ENCODE assay signal across 8 cellular contexts in the genomic region with DNA sequence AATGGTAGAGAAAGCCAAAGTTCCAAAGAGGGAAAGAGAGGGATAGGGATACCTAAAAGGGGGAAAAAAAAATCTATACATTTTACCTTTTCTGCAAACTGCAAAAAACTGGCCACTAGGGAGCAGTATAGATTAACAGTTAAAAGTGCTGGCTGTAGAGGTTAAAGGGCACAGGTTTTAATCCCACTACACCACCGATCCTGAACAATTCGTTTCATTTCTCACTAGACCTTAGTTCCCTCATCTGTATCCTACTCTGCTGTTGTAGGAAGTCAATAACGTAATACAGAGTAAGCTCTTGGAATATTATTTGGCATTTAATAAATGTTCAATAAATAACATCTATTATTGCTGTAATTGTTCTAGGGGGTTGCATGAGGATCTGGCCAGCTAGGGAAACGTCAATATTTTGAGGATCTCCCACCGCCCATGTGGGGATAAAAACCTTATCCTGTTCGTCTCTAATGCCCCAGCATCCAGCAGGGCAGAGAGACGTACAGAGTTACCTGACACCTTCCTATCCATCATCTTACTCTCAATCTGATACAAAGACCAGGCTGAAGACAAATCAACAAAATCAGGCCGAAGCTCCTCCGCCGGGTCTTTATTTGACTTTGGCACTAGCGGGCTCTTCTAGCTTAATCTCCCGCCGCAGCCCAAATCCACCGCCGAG. TPM values are rescaled to one million over a fixed set of nuclear protein-coding genes. Genes with fewer than 3 reads are reported as not detected.
DNase-seq lines count a peak whose midpoint lies in the region; ATAC-seq, FAIRE-seq and TF ChIP-seq lines count a peak whose summit lies in the region.

No MANE protein-coding gene starts in this region.

- ATAC-seq in T-cell (replicated peaks in 1 of 4) (peak; percentile 5 to 28 (median 22)), mucosa of descending colon (peak; percentile 59)

- FAIRE-seq in urothelium cell line (lab: Jason Lieb, UNC) = no peak

- POLR2A ChIA-PET in T-cell (lab: Charles Lee) = interaction anchor here in 1 of 2 donors (0.5 to 0.9 kb wide), 4 partner anchors 18 to 349 kb away, joined by 3 to 4 read pairs (median 4); partner anchors contain the start of genes FKBP15 and SLC31A1

- TF ChIP-seq CTCF in HFF-Myc (IDR thresholded peaks at IDR 0.05; ENCODE audit: low read depth, low read length, missing control alignments) = peak; percentile 50
- peak; percentile 37 for TF ChIP-seq CTCF in mucosa of descending colon (IDR thresholded peaks at IDR 0.05)

- H3K27ac ChIP-seq in esophagus (ENCODE audit: low read depth in 2 of 2, low read length in 1 of 2) = peak overlapping the region; percentile 96 to 99

- intact Hi-C loops in mucosa of descending colon (cut with DNase I, micrococcal nuclease) = loop anchor here in 1 of 2 donors (5.0 to 10.0 kb wide), 2 partner anchors 52 to 140 kb away; partner anchors contain the start of genes C9orf43, FKBP15, POLE3 and SLC31A1

- DNase-seq in stimulated activated CD4-positive, alpha-beta T cell treated with anti-CD3 and anti-CD28 coated beads, Interleukin-4, amount 100 ng/mL, for 24 hours = peak; percentile 54
- DNase-seq in stimulated activated CD4-positive, alpha-beta T cell treated with anti-CD3 and anti-CD28 coated beads, Interleukin-1b, Interleukin-23, amount 100 ng/mL, for 48 hours = no peak
- peak; percentile 44 for DNase-seq in HFF-Myc (ENCODE audit: extremely low read depth, low read depth)
- DNase-seq in NCI-H128 (lab: John Stamatoyannopoulos, UW; ENCODE audit: unreplicated experiment) = peak; percentile 62
- DNase-seq in T-cell = peak in 10 of 34 experiments; percentile 4 to 44 (median 16)
- peak in 1 of 3 donors; percentile 77 for DNase-seq in mucosa of descending colon
- peak; percentile 50 for DNase-seq in urothelium cell line (ENCODE audit: low spot score)

- CTCF ChIA-PET in T-cell (lab: Charles Lee) = interaction anchor here (0.7 to 3.1 kb wide), 28 partner anchors 16 to 1614 kb away, joined by 3 to 31 read pairs (median 4); partner anchors contain the start of genes FKBP15 (in 2 of the 2), SLC31A1 (in 2 of the 2), ALAD (in 1 of the 2) and C9orf43 (in 1 of the 2)

- H3K36me3 ChIP-seq in esophagus (ENCODE audit: control insufficient read depth in 2 of 2, insufficient read depth in 2 of 2, low read length in 1 of 2) = peaks cover 4 to 21% of the 10 kb centered on the region in 2 donors
- H3K36me3 ChIP-seq in mucosa of descending colon (ENCODE audit: low read depth) = peaks cover 6% of the 10 kb centered on the region

- H3K4me3 ChIP-seq in HFF-Myc (replicated peaks; ENCODE audit: low read depth, low read length) (peak overlapping the region; percentile 63), esophagus (ENCODE audit: low read depth in 1 of 2, low read length in 2 of 2) (peak overlapping the region; percentile 96 to 99), mucosa of descending colon (peak overlapping the region; percentile 67)

- peaks cover 6 to 41% (median 31%) of the 10 kb centered on the region in 3 donors for H3K4me1 Mint-ChIP-seq in T-cell

- WGBS in esophagus, 2 donors = 0 to 1% methylated on average over 15 of the region's 15 CpGs

- H3K4me3 Mint-ChIP-seq in T-cell = no peak overlapping the region

- no peaks in the 10 kb centered on the region for H3K27me3 ChIP-seq in esophagus (ENCODE audit: control insufficient read depth in 1 of 2, insufficient read depth in 2 of 2, low read length in 2 of 2)

- H3K36me3 Mint-ChIP-seq in T-cell = peaks cover 31% of the 10 kb centered on the region

- H3K27me3 Mint-ChIP-seq in T-cell = no peaks in the 10 kb centered on the region

- H3K9me3 ChIP-seq in esophagus (ENCODE audit: control insufficient read depth in 2 of 2, insufficient read depth in 1 of 2, low read depth in 1 of 2, low read length in 1 of 2) = no peaks in the 10 kb centered on the region
- H3K9me3 ChIP-seq in mucosa of descending colon = no peaks in the 10 kb centered on the region

- no peak overlapping the region for H3K27ac Mint-ChIP-seq in T-cell

- H3K4me1 ChIP-seq in esophagus (ENCODE audit: control insufficient read depth in 2 of 2, insufficient read depth in 2 of 2, low read length in 1 of 2) = peaks cover 0 to 2% of the 10 kb centered on the region in 2 donors
- H3K4me1 ChIP-seq in mucosa of descending colon (ENCODE audit: low read depth) = peaks cover 22% of the 10 kb centered on the region

- no peaks in the 10 kb centered on the region for H3K9me3 Mint-ChIP-seq in T-cell

RNA-seq across cellular contexts. Expression of gene CDC26, which starts 0.8 kb away (rescaled TPM):
- total RNA-seq in T-cell (10 to 100 TPM; 25.1 to 37.0 (median 34.7) TPM), mucosa of descending colon (10 to 100 TPM; 19.3 to 45.8 (median 25.9) TPM)
- polyA plus RNA-seq in esophagus = 10 to 100 TPM; 13.5 to 27.9 TPM

RNA-seq across cellular contexts. Expression of gene PRPF4, which starts 0.8 kb away (rescaled TPM):
- total RNA-seq in T-cell (10 to 100 TPM; 16.6 to 24.4 (median 21.1) TPM), mucosa of descending colon (10 to 100 TPM; 13.2 to 18.4 (median 15.8) TPM)
- 10 to 100 TPM in 1 of 2 donors, 1 to 10 TPM in 1; 5.1 to 11.3 TPM for polyA plus RNA-seq in esophagus

RNA-seq across cellular contexts. Expression of gene RNF183, which starts 28.6 kb away (rescaled TPM):
- total RNA-seq in T-cell (under 1 TPM in 1 of 5 donors, not detected in 4; 0.73 TPM), mucosa of descending colon (1 to 10 TPM in 2 of 3 donors, under 1 TPM in 1; 0.35 to 1.4 (median 1.1) TPM)
- 1 to 10 TPM; 2.3 to 3.6 TPM for polyA plus RNA-seq in esophagus

RNA-seq across cellular contexts. Expression of gene SLC31A1, which starts 53.3 kb away (rescaled TPM):
- 1 to 10 TPM; 2.7 to 7.1 (median 4.2) TPM for total RNA-seq in T-cell
- polyA plus RNA-seq in esophagus = 10 to 100 TPM in 1 of 2 donors, 1 to 10 TPM in 1; 5.4 to 10.4 TPM
- total RNA-seq in mucosa of descending colon = 10 to 100 TPM; 26.5 to 63.7 (median 34.7) TPM

RNA-seq across cellular contexts. Expression of gene FKBP15, which starts 53.5 kb away (rescaled TPM):
- total RNA-seq in T-cell (10 to 100 TPM; 22.2 to 31.8 (median 29.5) TPM), mucosa of descending colon (10 to 100 TPM; 26.6 to 30.9 (median 26.8) TPM)
- polyA plus RNA-seq in esophagus = 10 to 100 TPM; 10.5 to 11.6 TPM
